26 cellular contexts compared by ENCODE assay signal in genomic region chr17:6457688-6458190, GRCh38. TPM values are rescaled to one million over a fixed set of nuclear protein-coding genes. Genes with fewer than 3 reads are reported as not detected.
DNase-seq lines count a peak whose midpoint lies in the region; ATAC-seq, FAIRE-seq and TF ChIP-seq lines count a peak whose summit lies in the region.
"Had no signal": no experiment of that assay in that cellular context is flagged by ENCODE, and none has a peak within 500 bp of the region (broad histone marks: within the 10 kb centered on the region; RNA-seq: fewer than 3 reads in every experiment).

No MANE protein-coding gene starts in this region.

- no peak overlapping the region for H3K4me3 ChIP-seq in K562
- H3K4me3 ChIP-seq in stomach, result no peak overlapping the region
- H3K4me3 ChIP-seq: body of pancreas, SJSA1, testis had no signal

- TF ChIP-seq CTCF in K562 (IDR thresholded peaks at IDR 0.05 in 2 of 3, conservative IDR thresholded peaks at IDR 0.05 in 1 of 3; ENCODE audit: insufficient read depth in 2 of 3, low read depth in 1 of 3, low read length in 3 of 3), result no peak
- no peak for TF ChIP-seq CTCF in stomach (IDR thresholded peaks at IDR 0.05)

- no peak overlapping the region for H3K27ac ChIP-seq in K562 (ENCODE audit: extremely low read depth, low read depth, low read length)
- peak overlapping the region; percentile 38 to 80 (median 56) for H3K27ac ChIP-seq in stomach
- H3K27ac ChIP-seq: body of pancreas, SJSA1, testis had no signal

- no peak for TF ChIP-seq EP300 in K562 (IDR thresholded peaks at IDR 0.05; ENCODE audit: low read length)
- TF ChIP-seq EP300 in stomach (IDR thresholded peaks at IDR 0.05), result no peak

- H4K20me1 ChIP-seq in K562 (replicated peaks; ENCODE audit: control insufficient read depth, insufficient read depth, low read length), result no peaks in the 10 kb centered on the region

- H3K4me1 ChIP-seq in K562 (replicated peaks in 1 of 2; ENCODE audit: control insufficient read depth in 2 of 2, insufficient read depth in 2 of 2, low read length in 2 of 2) (peaks cover 19 to 44% of the 10 kb centered on the region in 2 experiments), stomach (peaks cover 17 to 36% (median 25%) of the 10 kb centered on the region in 4 donors)
- H3K4me1 ChIP-seq: body of pancreas, testis had no signal

- TF ChIP-seq RAD21 in K562 (CRISPR knock-in tag; conservative IDR thresholded peaks at IDR 0.05 in 1 of 2, IDR thresholded peaks at IDR 0.05 in 1 of 2), result no peak

- H3K9ac ChIP-seq in K562 (ENCODE audit: insufficient read depth in 1 of 2, low read depth in 2 of 2, low read length in 2 of 2), result peak overlapping the region in 1 of 2 experiments; percentile 4; a peak in 2 of 4 replicates

- no peaks in the 10 kb centered on the region for H3K36me3 Mint-ChIP-seq in activated T-cell treated with anti-CD3 and anti-CD28 coated beads, Interleukin-2, amount 50 U/mL, for 24 hours (ENCODE audit: low read depth)
- H3K36me3 Mint-ChIP-seq: activated naive CD8-positive, alpha-beta T cell treated with anti-CD3 and anti-CD28 coated beads, Interleukin-2, amount 10 ng/mL, durations not matched to agents 7 days and 5 days; CD4-positive, alpha-beta memory T cell; mesothelial cell of epicardium; stimulated activated naive B cell treated with anti-CD40 and anti-IgM and Interleukin-4, amounts not matched to agents 10 μg/mL and 1 μg/mL and 100 μg/mL, for 72 hours had no signal

- no peak overlapping the region for H2AFZ ChIP-seq in K562 (ENCODE audit: low read depth, low read length)

- ATAC-seq in K562 (peak; percentile 50), HG03108 (IDR thresholded peaks at IDR 0.05; ENCODE audit: unreplicated experiment) (no peak)
- ATAC-seq: body of pancreas; stimulated activated naive B cell treated with anti-CD40 and anti-IgM and Interleukin-4, amounts not matched to agents 10 μg/mL and 1 μg/mL and 100 μg/mL, for 72 hours had no signal

- DNase-seq in NCI-H226 (peak; percentile 10), K562 (ENCODE audit: extremely low read depth in 1 of 4, low spot score in 3 of 4) (peak in 1 of 4 experiments; percentile 18), left kidney (ENCODE audit: low read depth, low spot score) (peak; percentile 31), stomach (peak; percentile 62), frontal cortex (ENCODE audit: low spot score in 2 of 2) (no peak)
- DNase-seq in activated T-cell treated with anti-CD3 and anti-CD28 coated beads, Interleukin-2, amount 50 U/mL, for 24 hours, result no peak
- DNase-seq: activated CD4-positive, alpha-beta T cell treated with anti-CD3 and anti-CD28 coated beads, Interleukin-2, amount 50 U/mL, for 1 hour; activated CD8-positive, alpha-beta memory T cell treated with anti-CD3 and anti-CD28 coated beads, Interleukin-2, amount 50 U/mL, for 48 hours; activated effector memory CD4-positive, alpha-beta T cell treated with Interleukin-2 at 50 U/mL for 16 hours; activated naive CD8-positive, alpha-beta T cell treated with anti-CD3 and anti-CD28 coated beads, Interleukin-2, amount 10 ng/mL, durations not matched to agents 7 days and 5 days; body of pancreas; CD4-positive, alpha-beta memory T cell; effector memory CD4-positive, alpha-beta T cell; NCI-H1092 treated with DMSO at 0.1 percent for 48 hours; NCI-H2029; NCI-H446 treated with DMSO at 0.1 percent for 48 hours; stimulated activated CD4-positive, alpha-beta T cell treated with anti-CD3 and anti-CD28 coated beads, Interleukin-1b, Interleukin-23, amount 100 ng/mL, for 48 hours; stimulated activated naive B cell treated with anti-CD40 and anti-IgM and Interleukin-4, amounts not matched to agents 10 μg/mL and 1 μg/mL and 100 μg/mL, for 72 hours; T-helper 2 cell; testis had no signal

- H3K9me3 Mint-ChIP-seq in activated T-cell treated with anti-CD3 and anti-CD28 coated beads, Interleukin-2, amount 50 U/mL, for 24 hours, result no peaks in the 10 kb centered on the region
- H3K9me3 Mint-ChIP-seq: activated naive CD8-positive, alpha-beta T cell treated with anti-CD3 and anti-CD28 coated beads, Interleukin-2, amount 10 ng/mL, durations not matched to agents 7 days and 5 days; CD4-positive, alpha-beta memory T cell; mesothelial cell of epicardium; stimulated activated naive B cell treated with anti-CD40 and anti-IgM and Interleukin-4, amounts not matched to agents 10 μg/mL and 1 μg/mL and 100 μg/mL, for 72 hours had no signal

- no peaks in the 10 kb centered on the region for H3K9me1 ChIP-seq in K562 (ENCODE audit: control insufficient read depth, insufficient read depth, low read length)

- no peak overlapping the region for H3K27ac Mint-ChIP-seq in activated T-cell treated with anti-CD3 and anti-CD28 coated beads, Interleukin-2, amount 50 U/mL, for 24 hours
- H3K27ac Mint-ChIP-seq: activated naive CD8-positive, alpha-beta T cell treated with anti-CD3 and anti-CD28 coated beads, Interleukin-2, amount 10 ng/mL, durations not matched to agents 7 days and 5 days; mesothelial cell of epicardium; stimulated activated naive B cell treated with anti-CD40 and anti-IgM and Interleukin-4, amounts not matched to agents 10 μg/mL and 1 μg/mL and 100 μg/mL, for 72 hours had no signal

- POLR2A ChIA-PET in K562 (lab: Yijun Ruan, JAX), result no interaction called here

- no peaks in the 10 kb centered on the region for H3K27me3 Mint-ChIP-seq in activated T-cell treated with anti-CD3 and anti-CD28 coated beads, Interleukin-2, amount 50 U/mL, for 24 hours
- H3K27me3 Mint-ChIP-seq: CD4-positive, alpha-beta memory T cell; stimulated activated naive B cell treated with anti-CD40 and anti-IgM and Interleukin-4, amounts not matched to agents 10 μg/mL and 1 μg/mL and 100 μg/mL, for 72 hours had no signal

- H3K9me3 ChIP-seq in K562 (replicated peaks; ENCODE audit: control insufficient read depth, insufficient read depth, low read depth, low read length) (no peaks in the 10 kb centered on the region), stomach (no peaks in the 10 kb centered on the region)
- H3K9me3 ChIP-seq: body of pancreas, SJSA1, testis had no signal

- no peak overlapping the region; the same call in 1 of the 2 replicates for H3K4me2 ChIP-seq in K562 (ENCODE audit: insufficient read depth, low read length)

- 66% methylated on average over 3 of the region's 7 CpGs for WGBS in K562 (ENCODE audit: insufficient coverage, low coverage, missing lambda C conversion rate)
- 32 to 78% (median 64%) methylated on average over 7 of the region's 7 CpGs for WGBS in stomach, 5 donors

- TF ChIP-seq POLR2A in K562 (conservative IDR thresholded peaks at IDR 0.05), result no peak
- no peak for TF ChIP-seq POLR2A in stomach (IDR thresholded peaks at IDR 0.05)

- H3K36me3 ChIP-seq in K562 (ENCODE audit: control insufficient read depth, insufficient read depth, low read length) (no peaks in the 10 kb centered on the region), stomach (peaks cover 0 to 12% (median 5%) of the 10 kb centered on the region in 4 donors)

- H3K27me3 ChIP-seq in K562 (ENCODE audit: control insufficient read depth in 2 of 2, insufficient read depth in 2 of 2, low read length in 2 of 2) (no peaks in the 10 kb centered on the region), stomach (peaks cover 0 to 24% (median 10%) of the 10 kb centered on the region in 3 donors)
- H3K27me3 ChIP-seq: body of pancreas, SJSA1, testis had no signal

- no peaks in the 10 kb centered on the region for H3K79me2 ChIP-seq in K562 (ENCODE audit: control insufficient read depth, insufficient read depth, low read length)

- FAIRE-seq in K562 (lab: Jason Lieb, UNC) (no peak), frontal cortex (lab: Jason Lieb, UNC) (no peak)

- intact Hi-C loops in K562 (cut with micrococcal nuclease), result loop anchor here (10.0 kb wide), 1 partner anchor 187 kb away; the partner anchor contains the start of genes KIAA0753 and TXNDC17
- intact Hi-C loops in stomach (cut with DNase I; ENCODE audit: low total_unique reads), result no loop called here

- peaks cover 24% of the 10 kb centered on the region for H3K4me1 Mint-ChIP-seq in activated T-cell treated with anti-CD3 and anti-CD28 coated beads, Interleukin-2, amount 50 U/mL, for 24 hours (ENCODE audit: low read depth)

- H3K4me3 Mint-ChIP-seq in activated T-cell treated with anti-CD3 and anti-CD28 coated beads, Interleukin-2, amount 50 U/mL, for 24 hours, result no peak overlapping the region
- H3K4me3 Mint-ChIP-seq: activated naive CD8-positive, alpha-beta T cell treated with anti-CD3 and anti-CD28 coated beads, Interleukin-2, amount 10 ng/mL, durations not matched to agents 7 days and 5 days; mesothelial cell of epicardium; stimulated activated naive B cell treated with anti-CD40 and anti-IgM and Interleukin-4, amounts not matched to agents 10 μg/mL and 1 μg/mL and 100 μg/mL, for 72 hours had no signal

- BruUV-seq in K562 (replicated peaks; lab: Mats Ljungman, UMichigan), result no TSS peak

- in situ Hi-C loops in K562 (cut with MboI), result no loop called here

- CTCF ChIA-PET in K562 (lab: Yijun Ruan, JAX; ENCODE audit: low intra/inter-chr PET ratio), result no interaction called here

RNA-seq across cellular contexts. Expression of gene PIMREG, which starts 13.5 kb away (rescaled TPM):
- total RNA-seq in K562 (2011; cell fraction: chromatin; rRNA removed; ENCODE audit: low replicate concordance), result 6.0 and 11.9 TPM in 2 replicates
- total RNA-seq in K562 (2011; cell fraction: nucleolus; rRNA removed), result 11.2 and 12.5 TPM in 2 replicates
- 8.7 and 11.7 TPM in 2 replicates for total RNA-seq in K562 (2011; cell fraction: nucleoplasm; rRNA removed)
- total RNA-seq in K562 (2014; rRNA removed) (11.5 and 12.9 TPM in 2 replicates), K562 (2014; rRNA removed; fragmentation: Illumina TruSeq; extraction: Trizol) (5.1 and 5.3 TPM in 2 replicates), K562 (2015; rRNA removed; fragmentation: Illumina TruSeq; extraction: Trizol) (5.1 and 7.2 TPM in 2 replicates), K562 (2021) (13.4 and 16.0 TPM in 2 replicates), stomach (1 to 10 TPM in 3 of 5 donors, under 1 TPM in 2; 0.87 to 8.5 (median 1.8) TPM), frontal cortex (4.1 TPM)
- polyA plus RNA-seq in K562 (2011; rRNA removed) (5.9 and 10.2 TPM in 2 replicates), K562 (2014; fragmentation: Illumina TruSeq; extraction: Trizol) (9.4 and 13.5 TPM in 2 replicates), K562 (2014; fragmentation: Nextera tagmentation; extraction: Ambion mirVana) (1 to 10 TPM; 1.1 to 2.1 TPM), K562 (2014; rRNA removed) (15.4 and 16.7 TPM in 2 replicates), stomach (1 to 10 TPM in 2 of 3 donors, under 1 TPM in 1; 0.76 to 3.1 (median 2.1) TPM)
- 5.3 and 15.1 TPM in 2 replicates for polyA plus RNA-seq in K562 (2011; cell fraction: cytosol; rRNA removed)
- polyA plus RNA-seq in K562 (2011; cell fraction: nucleus; rRNA removed), result 10.6 and 22.8 TPM in 2 replicates
- polyA plus RNA-seq in K562 (2012), result 10.5 and 14.1 TPM in 2 replicates
- polyA minus RNA-seq in K562 (2011; rRNA and poly(A)+ RNA removed), result 1.1 and 3.5 TPM in 2 replicates
- polyA minus RNA-seq in K562 (2011; cell fraction: cytosol; rRNA and poly(A)+ RNA removed), result 2.5 and 2.6 TPM in 2 replicates
- polyA minus RNA-seq in K562 (2011; cell fraction: nucleus; rRNA and poly(A)+ RNA removed), result 3.4 and 4.3 TPM in 2 replicates
- total RNA-seq: body of pancreas; CD4-positive, alpha-beta memory T cell had no signal
- polyA plus RNA-seq: CD4-positive, alpha-beta memory T cell had no signal

RNA-seq across cellular contexts. Expression of gene AIPL1, which starts 22.8 kb away (rescaled TPM):
- total RNA-seq in K562 (2011; cell fraction: chromatin; rRNA removed; ENCODE audit: low replicate concordance), result not detected in 2 replicates
- total RNA-seq in K562 (2011; cell fraction: nucleolus; rRNA removed), result not detected in 2 replicates
- not detected in 2 replicates for total RNA-seq in K562 (2011; cell fraction: nucleoplasm; rRNA removed)
- total RNA-seq in K562 (2014; rRNA removed) (not detected in 2 replicates), K562 (2014; rRNA removed; fragmentation: Illumina TruSeq; extraction: Trizol) (not detected in 2 replicates), K562 (2015; rRNA removed; fragmentation: Illumina TruSeq; extraction: Trizol) (not detected in 2 replicates), K562 (2021) (not detected in 2 replicates), stomach (not detected), frontal cortex (not detected)
- polyA plus RNA-seq in K562 (2011; rRNA removed) (not detected in 2 replicates), K562 (2014; fragmentation: Illumina TruSeq; extraction: Trizol) (not detected in 2 replicates), K562 (2014; fragmentation: Nextera tagmentation; extraction: Ambion mirVana) (not detected), K562 (2014; rRNA removed) (not detected in 2 replicates), stomach (not detected)
- polyA plus RNA-seq in K562 (2011; cell fraction: cytosol; rRNA removed), result not detected in 2 replicates
- polyA plus RNA-seq in K562 (2011; cell fraction: nucleus; rRNA removed), result not detected in 2 replicates
- not detected in 2 replicates for polyA plus RNA-seq in K562 (2012)
- polyA minus RNA-seq in K562 (2011; rRNA and poly(A)+ RNA removed), result not detected in 2 replicates
- not detected in 2 replicates for polyA minus RNA-seq in K562 (2011; cell fraction: cytosol; rRNA and poly(A)+ RNA removed)
- not detected in 2 replicates for polyA minus RNA-seq in K562 (2011; cell fraction: nucleus; rRNA and poly(A)+ RNA removed)
- total RNA-seq: activated naive CD8-positive, alpha-beta T cell treated with anti-CD3 and anti-CD28 coated beads, Interleukin-2, amount 10 ng/mL, durations not matched to agents 7 days and 5 days; body of pancreas; CD4-positive, alpha-beta memory T cell; glomerular endothelial cell; mesothelial cell of epicardium; posterior vena cava; SJSA1 had no signal
- polyA plus RNA-seq: CD4-positive, alpha-beta memory T cell; neural cell had no signal

Comparison
In these comparisons a context has a peak if more than half of its experiments do, and no peak if none do; other contexts are left out.
1. DNase-seq: peak in NCI-H226 (single experiment), left kidney (single experiment) and stomach (single experiment); none in activated T-cell treated with anti-CD3 and anti-CD28 coated beads, Interleukin-2, amount 50 U/mL, for 24 hours (single experiment) and frontal cortex (0 of 2).